In the genomic region with DNA sequence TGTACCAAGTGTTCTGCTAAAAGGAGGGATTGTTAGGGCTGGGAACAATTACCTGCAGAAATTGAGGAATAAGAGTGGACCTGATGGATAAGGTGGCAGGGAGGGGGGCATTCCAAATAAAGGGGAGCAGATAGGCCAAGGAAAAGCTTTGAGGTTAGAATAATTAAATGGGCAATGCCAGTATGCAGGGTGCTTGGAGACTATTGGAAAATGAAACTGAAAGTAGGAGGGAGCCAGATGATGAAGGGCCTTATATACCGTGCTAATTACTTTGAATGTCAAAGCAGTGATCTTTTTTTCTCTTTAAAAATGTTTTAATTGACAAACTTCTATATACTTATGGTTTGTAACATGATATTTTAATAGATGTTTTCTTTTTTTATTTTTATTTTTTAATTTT, we compare ENCODE assay signal across 21 cellular contexts. TPM values are rescaled to one million over a fixed set of nuclear protein-coding genes. Genes with fewer than 3 reads are reported as not detected.
DNase-seq lines count a peak whose midpoint lies in the region; ATAC-seq and TF ChIP-seq lines count a peak whose summit lies in the region.
"Had no signal": no experiment of that assay in that cellular context is flagged by ENCODE, and none has a peak within 500 bp of the region (broad histone marks: within the 10 kb centered on the region; RNA-seq: fewer than 3 reads in every experiment).

No MANE protein-coding gene starts in this region.

- BruUV-seq in Calu3 (replicated peaks; lab: Mats Ljungman, UMichigan): no TSS peak

- ATAC-seq in CD4-positive, CD25-positive, alpha-beta regulatory T cell (ENCODE audit: low read depth in 2 of 2): peak; percentile 60
- peak; percentile 46 for ATAC-seq in memory B cell (ENCODE audit: low read depth)
- ATAC-seq: GM12878, HCT116 had no signal

- TF ChIP-seq CTCF in HFFc6 (IDR thresholded peaks at IDR 0.05) (no peak), WI38 (IDR thresholded peaks at IDR 0.05; ENCODE audit: low read depth, low read length) (no peak), Calu3 (IDR thresholded peaks at IDR 0.05; ENCODE audit: unreplicated experiment) (no peak)

- DNase-seq in CD4-positive, CD25-positive, alpha-beta regulatory T cell: peak in 2 of 3 donors; percentile 12 to 52
- DNase-seq in HFFc6 (no peak), memory B cell (ENCODE audit: low spot score in 2 of 2) (no peak), Calu3 (no peak), middle frontal gyrus (ENCODE audit: extremely low spot score, low spot score) (no peak)
- no peak for DNase-seq in activated CD8-positive, alpha-beta memory T cell treated with anti-CD3 and anti-CD28 coated beads, Interleukin-2, amount 50 U/mL, for 4 hours
- DNase-seq: activated CD4-positive, alpha-beta T cell treated with anti-CD3 and anti-CD28 coated beads, Interleukin-2, amount 50 U/mL, for 4 hours; amniotic stem cell; effector memory CD4-positive, alpha-beta T cell; GDM1; islet precursor cell; mammary epithelial cell; NCI-H1105 treated with DMSO at 0.1 percent for 48 hours; nephron progenitor cell; stimulated activated CD4-positive, alpha-beta T cell treated with anti-CD3 and anti-CD28 coated beads, Interleukin-4, amount 100 ng/mL, for 1 hour; substantia nigra had no signal

- H3K27ac ChIP-seq in CD4-positive, CD25-positive, alpha-beta regulatory T cell (ENCODE audit: insufficient read depth, low read length, poor library complexity, severe bottlenecking): no peak overlapping the region
- H3K27ac ChIP-seq: vagina had no signal

- no peaks in the 10 kb centered on the region for H3K36me3 ChIP-seq in CD4-positive, CD25-positive, alpha-beta regulatory T cell (ENCODE audit: control insufficient read depth, insufficient read depth, low read length)
- H3K36me3 ChIP-seq: vagina had no signal

- no peaks in the 10 kb centered on the region for H3K27me3 ChIP-seq in CD4-positive, CD25-positive, alpha-beta regulatory T cell (ENCODE audit: control insufficient read depth, insufficient read depth, low read length)
- H3K27me3 ChIP-seq: vagina had no signal

- H3K27ac Mint-ChIP-seq in CD4-positive, CD25-positive, alpha-beta regulatory T cell: peak overlapping the region in 2 of 3 donors; percentile 89 to 91
- H3K27ac Mint-ChIP-seq in HFFc6 (no peak overlapping the region), memory B cell (no peak overlapping the region), Calu3 (ENCODE audit: unreplicated experiment) (no peak overlapping the region)
- H3K27ac Mint-ChIP-seq: activated T-helper 2 cell treated with anti-CD3 and anti-CD28 coated beads, Interferon-gamma antibody, Interleukin-2, Interleukin-4, amounts not matched to agents 10 μg/mL and 5 μg/mL and 100 μg/mL, durations not matched to agents 14 hours and 24 hours and 36 hours; nephron progenitor cell had no signal

- peaks cover 3% of the 10 kb centered on the region for H3K4me1 ChIP-seq in CD4-positive, CD25-positive, alpha-beta regulatory T cell (ENCODE audit: control insufficient read depth, insufficient read depth, low read length, poor library complexity, severe bottlenecking)
- H3K4me1 ChIP-seq: vagina had no signal

- H3K4me3 Mint-ChIP-seq in CD4-positive, CD25-positive, alpha-beta regulatory T cell: peak overlapping the region in 2 of 4 donors; percentile 67 to 86
- H3K4me3 Mint-ChIP-seq in HFFc6: peak overlapping the region; percentile 82
- H3K4me3 Mint-ChIP-seq in memory B cell: no peak overlapping the region
- H3K4me3 Mint-ChIP-seq in Calu3 (ENCODE audit: low read depth, unreplicated experiment): no peak overlapping the region
- H3K4me3 Mint-ChIP-seq: nephron progenitor cell had no signal

- no peaks in the 10 kb centered on the region for H3K36me3 Mint-ChIP-seq in CD4-positive, CD25-positive, alpha-beta regulatory T cell
- H3K36me3 Mint-ChIP-seq in HFFc6 (ENCODE audit: low read depth) (peaks cover 4% of the 10 kb centered on the region), memory B cell (no peaks in the 10 kb centered on the region), Calu3 (ENCODE audit: insufficient read depth, unreplicated experiment) (no peaks in the 10 kb centered on the region)

- peak overlapping the region; percentile 56 for H3K4me3 ChIP-seq in CD4-positive, CD25-positive, alpha-beta regulatory T cell (ENCODE audit: low read depth, low read length)
- H3K4me3 ChIP-seq in WI38 (ENCODE audit: low read depth, low read length): peak overlapping the region; percentile 22; the same call in 1 of the 2 replicates
- H3K4me3 ChIP-seq: GM12878, vagina had no signal

- CTCF ChIA-PET in Calu3 (lab: Charles Lee): no interaction called here

- peaks cover 0 to 2% (median 1%) of the 10 kb centered on the region in 7 donors for H3K9me3 Mint-ChIP-seq in CD4-positive, CD25-positive, alpha-beta regulatory T cell
- H3K9me3 Mint-ChIP-seq in HFFc6 (no peaks in the 10 kb centered on the region), memory B cell (no peaks in the 10 kb centered on the region), Calu3 (ENCODE audit: low read depth, unreplicated experiment) (peaks cover 2% of the 10 kb centered on the region)
- H3K9me3 Mint-ChIP-seq: activated T-helper 2 cell treated with anti-CD3 and anti-CD28 coated beads, Interferon-gamma antibody, Interleukin-2, Interleukin-4, amounts not matched to agents 10 μg/mL and 5 μg/mL and 100 μg/mL, durations not matched to agents 14 hours and 24 hours and 36 hours had no signal

- no peaks in the 10 kb centered on the region for H3K9me3 ChIP-seq in CD4-positive, CD25-positive, alpha-beta regulatory T cell (ENCODE audit: control insufficient read depth in 2 of 2, low read length in 2 of 2)
- H3K9me3 ChIP-seq: vagina had no signal

- intact Hi-C loops in Calu3 (cut with micrococcal nuclease; ENCODE audit: unreplicated experiment): no loop called here

- no peaks in the 10 kb centered on the region for H3K27me3 Mint-ChIP-seq in CD4-positive, CD25-positive, alpha-beta regulatory T cell
- H3K27me3 Mint-ChIP-seq in HFFc6 (ENCODE audit: insufficient read depth) (no peaks in the 10 kb centered on the region; the same call in 1 of the 2 replicates), memory B cell (peaks cover 2% of the 10 kb centered on the region), Calu3 (ENCODE audit: unreplicated experiment) (no peaks in the 10 kb centered on the region)

- peaks cover 8 to 13% (median 10%) of the 10 kb centered on the region in 4 donors for H3K4me1 Mint-ChIP-seq in CD4-positive, CD25-positive, alpha-beta regulatory T cell
- H3K4me1 Mint-ChIP-seq in HFFc6 (ENCODE audit: low read depth): peaks cover 12% of the 10 kb centered on the region; the same call in 1 of the 2 replicates
- H3K4me1 Mint-ChIP-seq in memory B cell: peaks cover 5% of the 10 kb centered on the region
- H3K4me1 Mint-ChIP-seq in Calu3 (ENCODE audit: low read depth, unreplicated experiment): no peaks in the 10 kb centered on the region
- H3K4me1 Mint-ChIP-seq: nephron progenitor cell had no signal

RNA-seq across cellular contexts. Expression of gene MMADHC, which starts 42.9 kb away (rescaled TPM):
- 72.5 TPM for total RNA-seq in CD4-positive, CD25-positive, alpha-beta regulatory T cell
- polyA plus RNA-seq in CD4-positive, CD25-positive, alpha-beta regulatory T cell: 100 to 1,000 TPM; 139 to 200 (median 174) TPM
- 100 to 1,000 TPM; 134 to 176 (median 154) TPM for total RNA-seq in HFFc6 (2021; fragmentation: NEBNext Ultra II Directional; extraction: Animal tissue kit (Norgen Biotek cat#: 25700))
- 88.4 and 89.8 TPM in 2 replicates for total RNA-seq in Calu3 (2022)

Comparison
In these comparisons a context has a peak if more than half of its experiments do, and no peak if none do; other contexts are left out.
1. DNase-seq: peak in CD4-positive, CD25-positive, alpha-beta regulatory T cell (2 of 3); none in HFFc6 (single experiment), memory B cell (0 of 2), Calu3 (single experiment), middle frontal gyrus (single experiment) and activated CD8-positive, alpha-beta memory T cell treated with anti-CD3 and anti-CD28 coated beads, Interleukin-2, amount 50 U/mL, for 4 hours (single experiment).
2. H3K27ac Mint-ChIP-seq: peak in CD4-positive, CD25-positive, alpha-beta regulatory T cell (2 of 3); none in HFFc6 (single experiment), memory B cell (single experiment) and Calu3 (single experiment).